In genomic region chr5:177427211-177427822, GRCh38 we compare ENCODE assay signal across 1 cellular context.
TF ChIP-seq lines count a peak whose summit lies in the region.

No MANE protein-coding gene starts in this region.

TF ChIP-seq in WTC11, 78 proteins besides CTCF, POLR2A, EP300 and RAD21 (continued from another document):
- TF ChIP-seq, protein P1, sequence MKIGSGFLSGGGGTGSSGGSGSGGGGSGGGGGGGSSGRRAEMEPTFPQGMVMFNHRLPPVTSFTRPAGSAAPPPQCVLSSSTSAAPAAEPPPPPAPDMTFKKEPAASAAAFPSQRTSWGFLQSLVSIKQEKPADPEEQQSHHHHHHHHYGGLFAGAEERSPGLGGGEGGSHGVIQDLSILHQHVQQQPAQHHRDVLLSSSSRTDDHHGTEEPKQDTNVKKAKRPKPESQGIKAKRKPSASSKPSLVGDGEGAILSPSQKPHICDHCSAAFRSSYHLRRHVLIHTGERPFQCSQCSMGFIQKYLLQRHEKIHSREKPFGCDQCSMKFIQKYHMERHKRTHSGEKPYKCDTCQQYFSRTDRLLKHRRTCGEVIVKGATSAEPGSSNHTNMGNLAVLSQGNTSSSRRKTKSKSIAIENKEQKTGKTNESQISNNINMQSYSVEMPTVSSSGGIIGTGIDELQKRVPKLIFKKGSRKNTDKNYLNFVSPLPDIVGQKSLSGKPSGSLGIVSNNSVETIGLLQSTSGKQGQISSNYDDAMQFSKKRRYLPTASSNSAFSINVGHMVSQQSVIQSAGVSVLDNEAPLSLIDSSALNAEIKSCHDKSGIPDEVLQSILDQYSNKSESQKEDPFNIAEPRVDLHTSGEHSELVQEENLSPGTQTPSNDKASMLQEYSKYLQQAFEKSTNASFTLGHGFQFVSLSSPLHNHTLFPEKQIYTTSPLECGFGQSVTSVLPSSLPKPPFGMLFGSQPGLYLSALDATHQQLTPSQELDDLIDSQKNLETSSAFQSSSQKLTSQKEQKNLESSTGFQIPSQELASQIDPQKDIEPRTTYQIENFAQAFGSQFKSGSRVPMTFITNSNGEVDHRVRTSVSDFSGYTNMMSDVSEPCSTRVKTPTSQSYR (CRISPR knock-in tag; IDR thresholded peaks at IDR 0.05) = no peak
- 0 out of 2 replicates have a peak, but pooled peaks have one; percentile 12 for TF ChIP-seq USF1 (CRISPR knock-in tag; IDR thresholded peaks at IDR 0.05)
- no peak for TF ChIP-seq NFYB (CRISPR knock-in tag; conservative IDR thresholded peaks at IDR 0.05; ENCODE audit: low read depth)
- TF ChIP-seq ZNF671 (CRISPR knock-in tag; IDR thresholded peaks at IDR 0.05) = 0 out of 2 replicates have a peak, but pooled peaks have one; percentile 41
- TF ChIP-seq, protein P2, sequence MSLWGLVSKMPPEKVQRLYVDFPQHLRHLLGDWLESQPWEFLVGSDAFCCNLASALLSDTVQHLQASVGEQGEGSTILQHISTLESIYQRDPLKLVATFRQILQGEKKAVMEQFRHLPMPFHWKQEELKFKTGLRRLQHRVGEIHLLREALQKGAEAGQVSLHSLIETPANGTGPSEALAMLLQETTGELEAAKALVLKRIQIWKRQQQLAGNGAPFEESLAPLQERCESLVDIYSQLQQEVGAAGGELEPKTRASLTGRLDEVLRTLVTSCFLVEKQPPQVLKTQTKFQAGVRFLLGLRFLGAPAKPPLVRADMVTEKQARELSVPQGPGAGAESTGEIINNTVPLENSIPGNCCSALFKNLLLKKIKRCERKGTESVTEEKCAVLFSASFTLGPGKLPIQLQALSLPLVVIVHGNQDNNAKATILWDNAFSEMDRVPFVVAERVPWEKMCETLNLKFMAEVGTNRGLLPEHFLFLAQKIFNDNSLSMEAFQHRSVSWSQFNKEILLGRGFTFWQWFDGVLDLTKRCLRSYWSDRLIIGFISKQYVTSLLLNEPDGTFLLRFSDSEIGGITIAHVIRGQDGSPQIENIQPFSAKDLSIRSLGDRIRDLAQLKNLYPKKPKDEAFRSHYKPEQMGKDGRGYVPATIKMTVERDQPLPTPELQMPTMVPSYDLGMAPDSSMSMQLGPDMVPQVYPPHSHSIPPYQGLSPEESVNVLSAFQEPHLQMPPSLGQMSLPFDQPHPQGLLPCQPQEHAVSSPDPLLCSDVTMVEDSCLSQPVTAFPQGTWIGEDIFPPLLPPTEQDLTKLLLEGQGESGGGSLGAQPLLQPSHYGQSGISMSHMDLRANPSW (CRISPR knock-in tag; conservative IDR thresholded peaks at IDR 0.05; ENCODE audit: low read depth) = no peak
- TF ChIP-seq, protein P3, sequence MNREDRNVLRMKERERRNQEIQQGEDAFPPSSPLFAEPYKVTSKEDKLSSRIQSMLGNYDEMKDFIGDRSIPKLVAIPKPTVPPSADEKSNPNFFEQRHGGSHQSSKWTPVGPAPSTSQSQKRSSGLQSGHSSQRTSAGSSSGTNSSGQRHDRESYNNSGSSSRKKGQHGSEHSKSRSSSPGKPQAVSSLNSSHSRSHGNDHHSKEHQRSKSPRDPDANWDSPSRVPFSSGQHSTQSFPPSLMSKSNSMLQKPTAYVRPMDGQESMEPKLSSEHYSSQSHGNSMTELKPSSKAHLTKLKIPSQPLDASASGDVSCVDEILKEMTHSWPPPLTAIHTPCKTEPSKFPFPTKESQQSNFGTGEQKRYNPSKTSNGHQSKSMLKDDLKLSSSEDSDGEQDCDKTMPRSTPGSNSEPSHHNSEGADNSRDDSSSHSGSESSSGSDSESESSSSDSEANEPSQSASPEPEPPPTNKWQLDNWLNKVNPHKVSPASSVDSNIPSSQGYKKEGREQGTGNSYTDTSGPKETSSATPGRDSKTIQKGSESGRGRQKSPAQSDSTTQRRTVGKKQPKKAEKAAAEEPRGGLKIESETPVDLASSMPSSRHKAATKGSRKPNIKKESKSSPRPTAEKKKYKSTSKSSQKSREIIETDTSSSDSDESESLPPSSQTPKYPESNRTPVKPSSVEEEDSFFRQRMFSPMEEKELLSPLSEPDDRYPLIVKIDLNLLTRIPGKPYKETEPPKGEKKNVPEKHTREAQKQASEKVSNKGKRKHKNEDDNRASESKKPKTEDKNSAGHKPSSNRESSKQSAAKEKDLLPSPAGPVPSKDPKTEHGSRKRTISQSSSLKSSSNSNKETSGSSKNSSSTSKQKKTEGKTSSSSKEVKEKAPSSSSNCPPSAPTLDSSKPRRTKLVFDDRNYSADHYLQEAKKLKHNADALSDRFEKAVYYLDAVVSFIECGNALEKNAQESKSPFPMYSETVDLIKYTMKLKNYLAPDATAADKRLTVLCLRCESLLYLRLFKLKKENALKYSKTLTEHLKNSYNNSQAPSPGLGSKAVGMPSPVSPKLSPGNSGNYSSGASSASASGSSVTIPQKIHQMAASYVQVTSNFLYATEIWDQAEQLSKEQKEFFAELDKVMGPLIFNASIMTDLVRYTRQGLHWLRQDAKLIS (CRISPR knock-in tag; IDR thresholded peaks at IDR 0.05; ENCODE audit: borderline replicate concordance) = no peak
- no peak for TF ChIP-seq TP53 (CRISPR knock-in tag; IDR thresholded peaks at IDR 0.05)
- TF ChIP-seq, protein P4, sequence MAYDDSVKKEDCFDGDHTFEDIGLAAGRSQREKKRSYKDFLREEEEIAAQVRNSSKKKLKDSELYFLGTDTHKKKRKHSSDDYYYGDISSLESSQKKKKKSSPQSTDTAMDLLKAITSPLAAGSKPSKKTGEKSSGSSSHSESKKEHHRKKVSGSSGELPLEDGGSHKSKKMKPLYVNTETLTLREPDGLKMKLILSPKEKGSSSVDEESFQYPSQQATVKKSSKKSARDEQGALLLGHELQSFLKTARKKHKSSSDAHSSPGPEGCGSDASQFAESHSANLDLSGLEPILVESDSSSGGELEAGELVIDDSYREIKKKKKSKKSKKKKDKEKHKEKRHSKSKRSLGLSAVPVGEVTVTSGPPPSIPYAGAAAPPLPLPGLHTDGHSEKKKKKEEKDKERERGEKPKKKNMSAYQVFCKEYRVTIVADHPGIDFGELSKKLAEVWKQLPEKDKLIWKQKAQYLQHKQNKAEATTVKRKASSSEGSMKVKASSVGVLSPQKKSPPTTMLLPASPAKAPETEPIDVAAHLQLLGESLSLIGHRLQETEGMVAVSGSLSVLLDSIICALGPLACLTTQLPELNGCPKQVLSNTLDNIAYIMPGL (CRISPR knock-in tag; IDR thresholded peaks at IDR 0.05) = peak; percentile 49; the same call in 1 of the 2 replicates
TF ChIP-seq in WTC11: peak in this region for 4.
